In genomic region chr11:27317751-27318150, GRCh38 we compare ENCODE assay signal across 13 cellular contexts. TPM values are rescaled to one million over a fixed set of nuclear protein-coding genes. Genes with fewer than 3 reads are reported as not detected.
DNase-seq lines count a peak whose midpoint lies in the region; FAIRE-seq and TF ChIP-seq lines count a peak whose summit lies in the region.
"Had no signal": no experiment of that assay in that cellular context is flagged by ENCODE, and none has a peak within 500 bp of the region (broad histone marks: within the 10 kb centered on the region; RNA-seq: fewer than 3 reads in every experiment).

No MANE protein-coding gene starts in this region.

- no peak for TF ChIP-seq CTCF in adrenal gland (IDR thresholded peaks at IDR 0.05)
- no peak for TF ChIP-seq CTCF in hepatocyte (IDR thresholded peaks at IDR 0.05; ENCODE audit: poor library complexity)
- no peak for TF ChIP-seq CTCF in mesothelial cell of epicardium (IDR thresholded peaks at IDR 0.05; ENCODE audit: unreplicated experiment)

- H3K36me3 Mint-ChIP-seq in immature natural killer cell, result no peaks in the 10 kb centered on the region
- peaks cover 8% of the 10 kb centered on the region for H3K36me3 Mint-ChIP-seq in mesothelial cell of epicardium
- H3K36me3 Mint-ChIP-seq: activated naive CD8-positive, alpha-beta T cell had no signal

- H3K9me3 ChIP-seq in adrenal gland (replicated peaks in 1 of 3) (no peaks in the 10 kb centered on the region), hepatocyte (ENCODE audit: low read depth) (no peaks in the 10 kb centered on the region)
- H3K9me3 ChIP-seq: heart left ventricle had no signal

- H3K4me1 Mint-ChIP-seq in immature natural killer cell (no peaks in the 10 kb centered on the region), mesothelial cell of epicardium (peaks cover 14% of the 10 kb centered on the region)

- intact Hi-C loops in adrenal gland (cut with DNase I), result no loop called here

- H3K4me3 ChIP-seq in adrenal gland, result no peak overlapping the region
- H3K4me3 ChIP-seq in hepatocyte, result no peak overlapping the region
- H3K4me3 ChIP-seq: heart left ventricle had no signal

- H3K4me1 ChIP-seq in adrenal gland (replicated peaks in 1 of 2) (no peaks in the 10 kb centered on the region), hepatocyte (ENCODE audit: insufficient read depth) (peaks cover 3% of the 10 kb centered on the region)
- H3K4me1 ChIP-seq: heart left ventricle had no signal

- H3K27ac Mint-ChIP-seq in immature natural killer cell, result no peak overlapping the region
- no peak overlapping the region for H3K27ac Mint-ChIP-seq in mesothelial cell of epicardium
- H3K27ac Mint-ChIP-seq: activated naive CD8-positive, alpha-beta T cell had no signal

- TF ChIP-seq POLR2A in adrenal gland (IDR thresholded peaks at IDR 0.05), result no peak

- H3K9me3 Mint-ChIP-seq in immature natural killer cell (peaks cover 0 to 4% (median 1%) of the 10 kb centered on the region in 6 donors), mesothelial cell of epicardium (peaks cover 7% of the 10 kb centered on the region)

- DNase-seq in AG08396 (ENCODE audit: low spot score) (peak; percentile 41), HTR-8/SVneo (ENCODE audit: insufficient read length, low spot score) (peak; percentile 30), adrenal gland (peak in 5 of 7 donors; percentile 31 to 60 (median 34)), hepatocyte (ENCODE audit: low spot score) (peak; percentile 26), caudate nucleus (lab: John Stamatoyannopoulos, UW) (no peak), immature natural killer cell (no peak), mesothelial cell of epicardium (ENCODE audit: low spot score in 2 of 2, unreplicated experiment in 2 of 2) (no peak)
- DNase-seq in NK-92 treated with Interleukin-12 subunit alpha and Interleukin-12 subunit beta, amount 100 ng/mL, for 24 hours (lab: John Stamatoyannopoulos, UW), result no peak
- DNase-seq: DND-41, heart left ventricle, MV-4-11, NCI-H2227 treated with DMSO at 0.1 percent for 48 hours had no signal

- no peaks in the 10 kb centered on the region for H3K36me3 ChIP-seq in adrenal gland (replicated peaks in 1 of 2)
- H3K36me3 ChIP-seq in hepatocyte (replicated peaks; ENCODE audit: insufficient read depth, low read depth), result no peaks in the 10 kb centered on the region
- H3K36me3 ChIP-seq: heart left ventricle had no signal

- H4K20me1 ChIP-seq in hepatocyte (ENCODE audit: insufficient read depth, poor library complexity, severe bottlenecking), result no peaks in the 10 kb centered on the region

- no peak overlapping the region for H2AFZ ChIP-seq in hepatocyte

- no peaks in the 10 kb centered on the region for H3K9me2 ChIP-seq in hepatocyte (replicated peaks; ENCODE audit: insufficient read depth)

- peak; percentile 40 for FAIRE-seq in HTR-8/SVneo (lab: Jason Lieb, UNC)

- H3K4me2 ChIP-seq in hepatocyte, result no peak overlapping the region

- H3K27me3 ChIP-seq in adrenal gland, result no peaks in the 10 kb centered on the region
- no peaks in the 10 kb centered on the region for H3K27me3 ChIP-seq in hepatocyte
- H3K27me3 ChIP-seq: heart left ventricle had no signal

- no peak overlapping the region for H3K4me3 Mint-ChIP-seq in immature natural killer cell
- no peak overlapping the region for H3K4me3 Mint-ChIP-seq in mesothelial cell of epicardium
- H3K4me3 Mint-ChIP-seq: activated naive CD8-positive, alpha-beta T cell had no signal

- H3K79me2 ChIP-seq in hepatocyte, result no peaks in the 10 kb centered on the region

- no peak overlapping the region for H3K27ac ChIP-seq in adrenal gland
- no peak overlapping the region for H3K27ac ChIP-seq in hepatocyte
- H3K27ac ChIP-seq in caudate nucleus (ENCODE audit: low read depth, low read length), result no peak overlapping the region
- H3K27ac ChIP-seq: heart left ventricle had no signal

- WGBS in adrenal gland, 4 donors, result 50 to 69% (median 64%) methylated on average over 2 of the region's 2 CpGs
- WGBS in hepatocyte (ENCODE audit: low lambda C conversion rate, missing lambda C conversion rate), result 64% methylated on average over 2 of the region's 2 CpGs

- H3K27me3 Mint-ChIP-seq in immature natural killer cell (ENCODE audit: low read depth in 3 of 3) (peaks cover 0 to 3% (median 0%) of the 10 kb centered on the region in 3 donors), mesothelial cell of epicardium (ENCODE audit: low read depth) (no peaks in the 10 kb centered on the region)

RNA-seq across cellular contexts. Expression of gene CCDC34, which starts 45.3 kb away (rescaled TPM):
- total RNA-seq in adrenal gland, result 10 to 100 TPM in 1 of 8 donors, 1 to 10 TPM in 7; 2.5 to 10.6 (median 4.4) TPM
- polyA plus RNA-seq in adrenal gland, result 10 to 100 TPM; 10.0 to 16.6 (median 13.0) TPM
- 6.8 and 7.5 TPM in 2 replicates for total RNA-seq in hepatocyte
- polyA plus RNA-seq in hepatocyte, result 4.6 and 6.0 TPM in 2 replicates
- 1 to 10 TPM; 1.3 to 1.6 (median 1.4) TPM for polyA plus RNA-seq in immature natural killer cell
- 11.1 to 13.9 TPM (median 13.5 TPM) in 3 replicates for total RNA-seq in mesothelial cell of epicardium

Comparison
In these comparisons a context has a peak if more than half of its experiments do, and no peak if none do; other contexts are left out.
1. DNase-seq: peak in AG08396 (single experiment), HTR-8/SVneo (single experiment), adrenal gland (5 of 7) and hepatocyte (single experiment); none in NK-92 treated with Interleukin-12 subunit alpha and Interleukin-12 subunit beta, amount 100 ng/mL, for 24 hours (single experiment), caudate nucleus (0 of 61), immature natural killer cell (0 of 3) and mesothelial cell of epicardium (0 of 2).